Comparison of ENCODE assay signal across 10 cellular contexts in the genomic region with DNA sequence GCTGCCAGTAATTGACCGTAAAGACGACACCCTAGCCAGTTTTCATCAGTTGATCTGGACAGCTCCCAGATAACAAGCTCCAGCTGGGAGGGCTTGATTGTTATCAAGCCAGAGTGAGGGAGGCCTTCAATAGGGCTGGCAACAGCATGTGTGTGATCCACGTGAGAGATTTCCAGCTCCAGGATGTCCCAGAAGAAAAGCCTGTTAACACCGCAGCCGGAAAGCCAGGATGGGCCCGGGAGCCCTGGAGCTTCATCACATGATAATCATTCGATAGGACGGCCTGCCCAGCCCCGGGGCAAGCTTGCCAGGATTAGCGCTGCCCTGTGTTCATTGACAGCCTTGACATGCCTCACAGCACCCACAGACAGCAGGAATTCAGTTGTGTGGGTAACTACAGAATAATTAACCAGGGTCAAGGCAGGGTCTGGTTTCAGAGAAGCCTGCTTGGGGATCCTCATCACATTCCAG.
A peak's percentile ranks its signal among the peaks of the same experiment; 100 is the strongest.
DNase-seq lines count a peak whose midpoint lies in the region; ATAC-seq and TF ChIP-seq lines count a peak whose summit lies in the region.
"Had no signal": no experiment of that assay in that cellular context is flagged by ENCODE, and none has a peak within 500 bp of the region (broad histone marks: within the 10 kb centered on the region; RNA-seq: fewer than 3 reads in every experiment).

No MANE protein-coding gene starts in this region.

- no peak for TF ChIP-seq CTCF in lower leg skin (IDR thresholded peaks at IDR 0.05)

- TF ChIP-seq RAD21 in Ishikawa (IDR thresholded peaks at IDR 0.05; ENCODE audit: low read depth) = no peak

- no peak overlapping the region for H3K4me3 ChIP-seq in lower leg skin (ENCODE audit: low read depth, poor library complexity, severe bottlenecking)
- H3K4me3 ChIP-seq: sigmoid colon had no signal

- TF ChIP-seq POLR2A in lower leg skin (IDR thresholded peaks at IDR 0.05) = no peak

- WGBS in lower leg skin, 2 donors = 43 to 45% methylated on average over 8 to 10 of the region's 10 CpGs

- ATAC-seq in HG02623 (IDR thresholded peaks at IDR 0.05; ENCODE audit: unreplicated experiment) = no peak

- peak; percentile 91 for DNase-seq in A172 (ENCODE audit: low spot score)
- DNase-seq in cerebellum (ENCODE audit: low spot score) = peak; percentile 64
- DNase-seq in lower leg skin (ENCODE audit: low spot score in 2 of 2) = peak; percentile 34 to 86
- no peak for DNase-seq in NCI-H1436 treated with DMSO at 0.1 percent for 48 hours (lab: John Stamatoyannopoulos, UW)
- no peak for DNase-seq in NCI-H524 (lab: John Stamatoyannopoulos, UW)
- DNase-seq in NCI-H187 treated with DMSO at 0.1 percent for 48 hours (lab: John Stamatoyannopoulos, UW) = no peak
- DNase-seq: NCI-H1436, sigmoid colon had no signal

- peak; percentile 51 for TF ChIP-seq EP300 in Ishikawa (IDR thresholded peaks at IDR 0.05; ENCODE audit: borderline replicate concordance)

- intact Hi-C loops in lower leg skin (cut with DNase I; ENCODE audit: low total_unique reads) = loop anchor here (5.0 kb wide), 1 partner anchor 128 kb away; no protein-coding TSS in a partner anchor

TF ChIP-seq in Ishikawa, 13 proteins besides CTCF, POLR2A, EP300 and RAD21:
- 0 out of 2 replicates have a peak, but pooled peaks have one; percentile 38 for TF ChIP-seq NFIC (IDR thresholded peaks at IDR 0.05)
- TF ChIP-seq, protein P1, sequence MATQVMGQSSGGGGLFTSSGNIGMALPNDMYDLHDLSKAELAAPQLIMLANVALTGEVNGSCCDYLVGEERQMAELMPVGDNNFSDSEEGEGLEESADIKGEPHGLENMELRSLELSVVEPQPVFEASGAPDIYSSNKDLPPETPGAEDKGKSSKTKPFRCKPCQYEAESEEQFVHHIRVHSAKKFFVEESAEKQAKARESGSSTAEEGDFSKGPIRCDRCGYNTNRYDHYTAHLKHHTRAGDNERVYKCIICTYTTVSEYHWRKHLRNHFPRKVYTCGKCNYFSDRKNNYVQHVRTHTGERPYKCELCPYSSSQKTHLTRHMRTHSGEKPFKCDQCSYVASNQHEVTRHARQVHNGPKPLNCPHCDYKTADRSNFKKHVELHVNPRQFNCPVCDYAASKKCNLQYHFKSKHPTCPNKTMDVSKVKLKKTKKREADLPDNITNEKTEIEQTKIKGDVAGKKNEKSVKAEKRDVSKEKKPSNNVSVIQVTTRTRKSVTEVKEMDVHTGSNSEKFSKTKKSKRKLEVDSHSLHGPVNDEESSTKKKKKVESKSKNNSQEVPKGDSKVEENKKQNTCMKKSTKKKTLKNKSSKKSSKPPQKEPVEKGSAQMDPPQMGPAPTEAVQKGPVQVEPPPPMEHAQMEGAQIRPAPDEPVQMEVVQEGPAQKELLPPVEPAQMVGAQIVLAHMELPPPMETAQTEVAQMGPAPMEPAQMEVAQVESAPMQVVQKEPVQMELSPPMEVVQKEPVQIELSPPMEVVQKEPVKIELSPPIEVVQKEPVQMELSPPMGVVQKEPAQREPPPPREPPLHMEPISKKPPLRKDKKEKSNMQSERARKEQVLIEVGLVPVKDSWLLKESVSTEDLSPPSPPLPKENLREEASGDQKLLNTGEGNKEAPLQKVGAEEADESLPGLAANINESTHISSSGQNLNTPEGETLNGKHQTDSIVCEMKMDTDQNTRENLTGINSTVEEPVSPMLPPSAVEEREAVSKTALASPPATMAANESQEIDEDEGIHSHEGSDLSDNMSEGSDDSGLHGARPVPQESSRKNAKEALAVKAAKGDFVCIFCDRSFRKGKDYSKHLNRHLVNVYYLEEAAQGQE (IDR thresholded peaks at IDR 0.05; ENCODE audit: low read depth) = peak; percentile 59
- peak; percentile 28 for TF ChIP-seq TEAD4 (IDR thresholded peaks at IDR 0.05)
- TF ChIP-seq ZBTB7A (IDR thresholded peaks at IDR 0.05; ENCODE audit: low read depth) = no peak
- TF ChIP-seq, protein P2, sequence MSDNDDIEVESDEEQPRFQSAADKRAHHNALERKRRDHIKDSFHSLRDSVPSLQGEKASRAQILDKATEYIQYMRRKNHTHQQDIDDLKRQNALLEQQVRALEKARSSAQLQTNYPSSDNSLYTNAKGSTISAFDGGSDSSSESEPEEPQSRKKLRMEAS (IDR thresholded peaks at IDR 0.05) = peak; percentile 60
- TF ChIP-seq EGR1 (IDR thresholded peaks at IDR 0.05) = no peak
- peak; percentile 61; the same call in 1 of the 2 replicates for TF ChIP-seq TCF12 (IDR thresholded peaks at IDR 0.05; ENCODE audit: low read depth)
- no peak for TF ChIP-seq TAF1 (IDR thresholded peaks at IDR 0.05; ENCODE audit: low read depth)
- no peak for TF ChIP-seq YY1 (IDR thresholded peaks at IDR 0.05; ENCODE audit: low read depth)
- TF ChIP-seq, protein P3, sequence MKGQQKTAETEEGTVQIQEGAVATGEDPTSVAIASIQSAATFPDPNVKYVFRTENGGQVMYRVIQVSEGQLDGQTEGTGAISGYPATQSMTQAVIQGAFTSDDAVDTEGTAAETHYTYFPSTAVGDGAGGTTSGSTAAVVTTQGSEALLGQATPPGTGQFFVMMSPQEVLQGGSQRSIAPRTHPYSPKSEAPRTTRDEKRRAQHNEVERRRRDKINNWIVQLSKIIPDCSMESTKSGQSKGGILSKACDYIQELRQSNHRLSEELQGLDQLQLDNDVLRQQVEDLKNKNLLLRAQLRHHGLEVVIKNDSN (IDR thresholded peaks at IDR 0.05) = no peak

Comparison
In these comparisons a context has a peak if more than half of its experiments do, and no peak if none do; other contexts are left out.
1. DNase-seq: peak in A172 (single experiment), cerebellum (single experiment) and lower leg skin (2 of 2); none in NCI-H1436 treated with DMSO at 0.1 percent for 48 hours (single experiment), NCI-H524 (0 of 2) and NCI-H187 treated with DMSO at 0.1 percent for 48 hours (single experiment).